Comparison of ENCODE assay signal across 1 cellular context in genomic region chr7:16422917-16423316, GRCh38.
A peak's percentile ranks its signal among the peaks of the same experiment; 100 is the strongest.
TF ChIP-seq lines count a peak whose summit lies in the region.

No MANE protein-coding gene starts in this region.

TF ChIP-seq in K562, 482 proteins besides CTCF, POLR2A, EP300 and RAD21 (continued from another document):
- TF ChIP-seq ZNF175 (CRISPR knock-in tag; IDR thresholded peaks at IDR 0.05; ENCODE audit: low read depth) = 0 out of 2 replicates have a peak, but pooled peaks have one; percentile 36
- peak; percentile 39 for TF ChIP-seq TAL1 (IDR thresholded peaks at IDR 0.05)
- TF ChIP-seq EHMT2 (IDR thresholded peaks at IDR 0.05) = peak; percentile 73; the same call in 1 of the 2 replicates
